13 cellular contexts compared by ENCODE assay signal in genomic region chr11:103903621-103904323, GRCh38.
DNase-seq lines count a peak whose midpoint lies in the region; ATAC-seq, FAIRE-seq and TF ChIP-seq lines count a peak whose summit lies in the region.
"Had no signal": no experiment of that assay in that cellular context is flagged by ENCODE, and none has a peak within 500 bp of the region (broad histone marks: within the 10 kb centered on the region; RNA-seq: fewer than 3 reads in every experiment).

No MANE protein-coding gene starts in this region.

- ATAC-seq in GM18907 (IDR thresholded peaks at IDR 0.05; ENCODE audit: unreplicated experiment) (peak; percentile 90), GM21619 (IDR thresholded peaks at IDR 0.05; ENCODE audit: unreplicated experiment) (peak; percentile 77), HG03196 (IDR thresholded peaks at IDR 0.05; ENCODE audit: unreplicated experiment) (peak; percentile 88), right lobe of liver (no peak)
- ATAC-seq: activated T-cell treated with anti-CD3 and anti-CD28 coated beads, Interleukin-2, amount 50 U/mL, for 4 hours; gastrocnemius medialis had no signal

- 19% methylated on average over 2 of the region's 2 CpGs for WGBS in right lobe of liver (ENCODE audit: insufficient coverage, low coverage, low lambda C conversion rate, missing lambda C conversion rate)

- intact Hi-C loops in right lobe of liver (cut with DNase I) = no loop called here

- H3K27me3 ChIP-seq in right lobe of liver = no peaks in the 10 kb centered on the region
- H3K27me3 ChIP-seq: gastrocnemius medialis had no signal

- no peaks in the 10 kb centered on the region for H3K9me3 ChIP-seq in right lobe of liver
- H3K9me3 ChIP-seq: gastrocnemius medialis, thoracic aorta had no signal

- FAIRE-seq in GM12892 (lab: Jason Lieb, UNC) = no peak

- DNase-seq in lung microvascular endothelial cell (ENCODE audit: low read depth in 2 of 2) = peak; percentile 28 to 59
- no peak for DNase-seq in right lobe of liver
- DNase-seq in superior temporal gyrus (ENCODE audit: extremely low spot score) = no peak
- DNase-seq in GM12892 (ENCODE audit: insufficient read length) = no peak
- no peak for DNase-seq in NCI-H2029 treated with DMSO at 0.1 percent for 48 hours (lab: John Stamatoyannopoulos, UW)
- DNase-seq: activated T-cell treated with anti-CD3 and anti-CD28 coated beads, Interleukin-2, amount 50 U/mL, for 4 hours; gastrocnemius medialis; NCI-H446 treated with DMSO at 0.1 percent for 48 hours; T-helper 9 cell had no signal

- H3K27ac ChIP-seq in right lobe of liver = no peak overlapping the region
- H3K27ac ChIP-seq: gastrocnemius medialis, thoracic aorta had no signal

- H3K4me3 ChIP-seq in right lobe of liver = no peak overlapping the region
- H3K4me3 ChIP-seq: gastrocnemius medialis, thoracic aorta had no signal

- no peaks in the 10 kb centered on the region for H3K36me3 ChIP-seq in right lobe of liver
- H3K36me3 ChIP-seq: gastrocnemius medialis, thoracic aorta had no signal

- no peaks in the 10 kb centered on the region for H3K4me1 ChIP-seq in right lobe of liver
- H3K4me1 ChIP-seq: gastrocnemius medialis had no signal

- TF ChIP-seq CTCF in right lobe of liver (IDR thresholded peaks at IDR 0.05) = no peak

- no peak for TF ChIP-seq POLR2A in right lobe of liver (IDR thresholded peaks at IDR 0.05)
- no peak for TF ChIP-seq POLR2A in GM12892 (IDR thresholded peaks at IDR 0.05; ENCODE audit: low read depth, low read length)

Comparison
In these comparisons a context has a peak if more than half of its experiments do, and no peak if none do; other contexts are left out.
1. ATAC-seq: peak in GM18907 (single experiment), GM21619 (single experiment) and HG03196 (single experiment); none in right lobe of liver (0 of 4).
2. DNase-seq: peak in lung microvascular endothelial cell (2 of 2); none in right lobe of liver (0 of 3), superior temporal gyrus (single experiment), GM12892 (single experiment) and NCI-H2029 treated with DMSO at 0.1 percent for 48 hours (single experiment).